ENCODE assay signal across 1 cellular context in the genomic region with DNA sequence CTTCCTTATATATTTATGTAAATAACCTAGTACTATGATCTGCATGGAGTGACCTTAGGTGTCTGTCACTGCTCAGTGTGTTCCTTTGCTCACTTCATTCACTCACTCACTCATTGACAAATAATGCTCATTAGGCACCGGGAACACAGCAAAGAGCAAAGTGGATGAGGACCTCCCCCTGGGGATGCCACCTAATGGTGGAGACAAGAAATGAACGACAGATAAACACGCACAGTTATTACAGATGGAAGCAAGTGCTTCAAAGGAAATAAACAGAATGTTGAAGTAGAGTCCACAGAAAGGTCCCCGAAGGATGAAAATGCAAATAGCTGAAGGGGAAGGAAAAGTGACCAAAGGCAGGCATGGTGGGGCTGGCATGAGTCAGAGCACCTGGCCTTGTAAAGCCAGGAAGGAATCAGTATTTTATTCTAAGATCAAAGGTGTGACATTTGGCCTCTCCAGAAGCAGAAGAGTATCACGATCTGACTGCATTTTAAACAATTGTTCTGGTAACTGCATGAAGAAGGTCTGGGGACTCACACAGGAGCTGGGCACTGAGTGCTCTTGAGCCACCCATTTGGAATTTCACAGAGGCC.
TF ChIP-seq lines count a peak whose summit lies in the region.

No MANE protein-coding gene starts in this region.

TF ChIP-seq in WTC11, 78 proteins besides CTCF, POLR2A, EP300 and RAD21 (continued from another document):
- no peak for TF ChIP-seq PRRX2 (CRISPR knock-in tag; IDR thresholded peaks at IDR 0.05)
- TF ChIP-seq NFATC4 (CRISPR knock-in tag; IDR thresholded peaks at IDR 0.05): no peak
- TF ChIP-seq, protein P1, sequence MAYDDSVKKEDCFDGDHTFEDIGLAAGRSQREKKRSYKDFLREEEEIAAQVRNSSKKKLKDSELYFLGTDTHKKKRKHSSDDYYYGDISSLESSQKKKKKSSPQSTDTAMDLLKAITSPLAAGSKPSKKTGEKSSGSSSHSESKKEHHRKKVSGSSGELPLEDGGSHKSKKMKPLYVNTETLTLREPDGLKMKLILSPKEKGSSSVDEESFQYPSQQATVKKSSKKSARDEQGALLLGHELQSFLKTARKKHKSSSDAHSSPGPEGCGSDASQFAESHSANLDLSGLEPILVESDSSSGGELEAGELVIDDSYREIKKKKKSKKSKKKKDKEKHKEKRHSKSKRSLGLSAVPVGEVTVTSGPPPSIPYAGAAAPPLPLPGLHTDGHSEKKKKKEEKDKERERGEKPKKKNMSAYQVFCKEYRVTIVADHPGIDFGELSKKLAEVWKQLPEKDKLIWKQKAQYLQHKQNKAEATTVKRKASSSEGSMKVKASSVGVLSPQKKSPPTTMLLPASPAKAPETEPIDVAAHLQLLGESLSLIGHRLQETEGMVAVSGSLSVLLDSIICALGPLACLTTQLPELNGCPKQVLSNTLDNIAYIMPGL (CRISPR knock-in tag; IDR thresholded peaks at IDR 0.05): no peak
- TF ChIP-seq NR2C2 (CRISPR knock-in tag; IDR thresholded peaks at IDR 0.05): no peak
- no peak for TF ChIP-seq OVOL2 (CRISPR knock-in tag; IDR thresholded peaks at IDR 0.05; ENCODE audit: borderline replicate concordance)
- TF ChIP-seq, protein P2, sequence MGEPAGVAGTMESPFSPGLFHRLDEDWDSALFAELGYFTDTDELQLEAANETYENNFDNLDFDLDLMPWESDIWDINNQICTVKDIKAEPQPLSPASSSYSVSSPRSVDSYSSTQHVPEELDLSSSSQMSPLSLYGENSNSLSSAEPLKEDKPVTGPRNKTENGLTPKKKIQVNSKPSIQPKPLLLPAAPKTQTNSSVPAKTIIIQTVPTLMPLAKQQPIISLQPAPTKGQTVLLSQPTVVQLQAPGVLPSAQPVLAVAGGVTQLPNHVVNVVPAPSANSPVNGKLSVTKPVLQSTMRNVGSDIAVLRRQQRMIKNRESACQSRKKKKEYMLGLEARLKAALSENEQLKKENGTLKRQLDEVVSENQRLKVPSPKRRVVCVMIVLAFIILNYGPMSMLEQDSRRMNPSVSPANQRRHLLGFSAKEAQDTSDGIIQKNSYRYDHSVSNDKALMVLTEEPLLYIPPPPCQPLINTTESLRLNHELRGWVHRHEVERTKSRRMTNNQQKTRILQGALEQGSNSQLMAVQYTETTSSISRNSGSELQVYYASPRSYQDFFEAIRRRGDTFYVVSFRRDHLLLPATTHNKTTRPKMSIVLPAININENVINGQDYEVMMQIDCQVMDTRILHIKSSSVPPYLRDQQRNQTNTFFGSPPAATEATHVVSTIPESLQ (CRISPR knock-in tag; IDR thresholded peaks at IDR 0.05): no peak
- no peak for TF ChIP-seq JAZF1 (CRISPR knock-in tag; IDR thresholded peaks at IDR 0.05)
- TF ChIP-seq, protein P3, sequence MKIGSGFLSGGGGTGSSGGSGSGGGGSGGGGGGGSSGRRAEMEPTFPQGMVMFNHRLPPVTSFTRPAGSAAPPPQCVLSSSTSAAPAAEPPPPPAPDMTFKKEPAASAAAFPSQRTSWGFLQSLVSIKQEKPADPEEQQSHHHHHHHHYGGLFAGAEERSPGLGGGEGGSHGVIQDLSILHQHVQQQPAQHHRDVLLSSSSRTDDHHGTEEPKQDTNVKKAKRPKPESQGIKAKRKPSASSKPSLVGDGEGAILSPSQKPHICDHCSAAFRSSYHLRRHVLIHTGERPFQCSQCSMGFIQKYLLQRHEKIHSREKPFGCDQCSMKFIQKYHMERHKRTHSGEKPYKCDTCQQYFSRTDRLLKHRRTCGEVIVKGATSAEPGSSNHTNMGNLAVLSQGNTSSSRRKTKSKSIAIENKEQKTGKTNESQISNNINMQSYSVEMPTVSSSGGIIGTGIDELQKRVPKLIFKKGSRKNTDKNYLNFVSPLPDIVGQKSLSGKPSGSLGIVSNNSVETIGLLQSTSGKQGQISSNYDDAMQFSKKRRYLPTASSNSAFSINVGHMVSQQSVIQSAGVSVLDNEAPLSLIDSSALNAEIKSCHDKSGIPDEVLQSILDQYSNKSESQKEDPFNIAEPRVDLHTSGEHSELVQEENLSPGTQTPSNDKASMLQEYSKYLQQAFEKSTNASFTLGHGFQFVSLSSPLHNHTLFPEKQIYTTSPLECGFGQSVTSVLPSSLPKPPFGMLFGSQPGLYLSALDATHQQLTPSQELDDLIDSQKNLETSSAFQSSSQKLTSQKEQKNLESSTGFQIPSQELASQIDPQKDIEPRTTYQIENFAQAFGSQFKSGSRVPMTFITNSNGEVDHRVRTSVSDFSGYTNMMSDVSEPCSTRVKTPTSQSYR (CRISPR knock-in tag; IDR thresholded peaks at IDR 0.05): no peak
